Comparison of ENCODE assay signal across 8 cellular contexts in the genomic region with DNA sequence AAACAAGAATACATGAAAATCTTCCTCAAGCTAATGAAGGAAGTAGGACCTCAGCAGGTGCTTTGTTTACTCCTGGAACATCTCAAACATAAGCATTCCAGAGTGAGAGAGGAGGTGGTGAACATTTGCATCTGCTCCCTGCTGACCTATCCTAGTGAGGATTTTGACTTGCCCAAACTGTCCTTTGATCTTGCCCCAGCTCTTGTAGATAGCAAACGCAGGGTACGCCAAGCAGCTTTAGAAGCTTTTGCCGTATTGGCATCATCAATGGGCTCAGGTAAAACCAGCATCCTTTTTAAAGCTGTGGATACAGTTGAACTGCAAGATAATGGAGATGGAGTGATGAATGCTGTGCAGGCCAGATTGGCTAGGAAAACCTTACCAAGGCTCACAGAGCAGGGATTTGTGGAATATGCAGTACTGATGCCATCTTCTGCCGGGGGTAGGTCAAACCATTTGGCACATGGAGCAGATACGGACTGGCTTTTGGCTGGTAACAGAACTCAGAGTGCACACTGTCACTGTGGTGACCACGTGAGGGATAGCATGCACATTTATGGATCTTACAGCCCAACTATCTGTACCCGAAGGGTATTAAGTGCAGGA. TPM values are rescaled to one million over a fixed set of nuclear protein-coding genes. Genes with fewer than 3 reads are reported as not detected.
DNase-seq lines count a peak whose midpoint lies in the region; ATAC-seq and TF ChIP-seq lines count a peak whose summit lies in the region.

No MANE protein-coding gene starts in this region.

- H3K36me3 ChIP-seq in BJ (ENCODE audit: control insufficient read depth, insufficient read depth, low read length) (no peaks in the 10 kb centered on the region), brain microvascular endothelial cell (replicated peaks) (no peaks in the 10 kb centered on the region)

- DNase-seq in BJ (ENCODE audit: low read depth) (no peak), HEK293T (ENCODE audit: extremely low spot score) (no peak), brain microvascular endothelial cell (no peak), lower leg skin (ENCODE audit: low spot score in 2 of 2) (no peak), NOMO-1 (lab: John Stamatoyannopoulos, UW; ENCODE audit: unreplicated experiment in 2 of 2) (no peak)

- WGBS in lower leg skin, 2 donors = 14 to 31% methylated on average over 7 of the region's 7 CpGs

- no peaks in the 10 kb centered on the region for H3K27me3 ChIP-seq in BJ (ENCODE audit: control insufficient read depth, insufficient read depth, low read length)
- no peaks in the 10 kb centered on the region for H3K27me3 ChIP-seq in brain microvascular endothelial cell (replicated peaks)

- TF ChIP-seq CTCF in BJ (IDR thresholded peaks at IDR 0.05; ENCODE audit: insufficient read depth, low read depth, low read length) (no peak), brain microvascular endothelial cell (IDR thresholded peaks at IDR 0.05; ENCODE audit: low read depth, low read length, missing control alignments) (no peak), lower leg skin (IDR thresholded peaks at IDR 0.05) (no peak)

- H3K27ac ChIP-seq in brain microvascular endothelial cell = no peak overlapping the region

- POLR2A ChIA-PET in BJ (lab: Charles Lee) (no interaction called here), HEK293T (lab: Yijun Ruan, JAX) (interaction anchor here (2.6 to 5.3 kb wide), 3 partner anchors 17 to 171 kb away, joined by 11 to 32 read pairs (median 21); a partner anchor contains a TSS)

- intact Hi-C loops in lower leg skin (cut with DNase I; ENCODE audit: low total_unique reads) = no loop called here

- H3K4me3 ChIP-seq in BJ (ENCODE audit: low read depth, low read length) = peak overlapping the region; percentile 68
- H3K4me3 ChIP-seq in brain microvascular endothelial cell (ENCODE audit: low read depth, low read length) = peak overlapping the region; percentile 95
- peak overlapping the region; percentile 11 for H3K4me3 ChIP-seq in lower leg skin (ENCODE audit: low read depth, poor library complexity, severe bottlenecking)

- CTCF ChIA-PET in BJ (lab: Yijun Ruan, JAX) (interaction anchor here (0.8 to 4.2 kb wide), 4 partner anchors 13 to 289 kb away, joined by 3 to 28 read pairs (median 3); no protein-coding TSS in a partner anchor), HEK293T (lab: Yijun Ruan, JAX) (no interaction called here)

- no peak for ATAC-seq in GM21528 (IDR thresholded peaks at IDR 0.05; ENCODE audit: low FRiP score, unreplicated experiment)
- ATAC-seq in HG03039 (IDR thresholded peaks at IDR 0.05; ENCODE audit: unreplicated experiment) = no peak
- ATAC-seq in HG03045 (IDR thresholded peaks at IDR 0.05; ENCODE audit: unreplicated experiment) = no peak

- no peak for TF ChIP-seq POLR2A in lower leg skin (IDR thresholded peaks at IDR 0.05)

- in situ Hi-C loops in brain microvascular endothelial cell (cut with HindIII; ENCODE audit: low pct_ligation_motif_present, low sequenced_read_pairs) = no loop called here

TF ChIP-seq in HEK293T, 16 proteins besides CTCF, POLR2A, EP300 and RAD21:
- no peak for TF ChIP-seq SUZ12 (IDR thresholded peaks at IDR 0.05)
- TF ChIP-seq SP1 (IDR thresholded peaks at IDR 0.05) = no peak
- TF ChIP-seq TARDBP (IDR thresholded peaks at IDR 0.05) = no peak
- TF ChIP-seq ARNT (IDR thresholded peaks at IDR 0.05) = no peak
- TF ChIP-seq L3MBTL2 (conservative IDR thresholded peaks at IDR 0.05) = peak; percentile 30; the same call in 1 of the 2 replicates
- no peak for TF ChIP-seq FOXA1 (IDR thresholded peaks at IDR 0.05)

RNA-seq across cellular contexts. Expression of a gene that starts 1.9 kb away (rescaled TPM):
- polyA plus RNA-seq in BJ (2011; rRNA removed) = 5.4 and 10.3 TPM in 2 replicates
- 11.7 and 16.1 TPM in 2 replicates for polyA minus RNA-seq in BJ (2011; rRNA and poly(A)+ RNA removed)
- total RNA-seq in lower leg skin = 10 to 100 TPM in 3 of 4 donors, 1 to 10 TPM in 1; 9.9 to 19.5 (median 16.8) TPM

RNA-seq across cellular contexts. Expression of a gene that starts 2.1 kb away (rescaled TPM):
- polyA plus RNA-seq in BJ (2011; rRNA removed) = 3.0 and 5.7 TPM in 2 replicates
- 10.8 and 13.5 TPM in 2 replicates for polyA minus RNA-seq in BJ (2011; rRNA and poly(A)+ RNA removed)
- total RNA-seq in lower leg skin = 10 to 100 TPM; 10.6 to 12.1 (median 11.0) TPM

Comparison
In these comparisons a context has a peak if more than half of its experiments do, and no peak if none do; other contexts are left out.
1. H3K4me3 ChIP-seq: peak in every context shown above with its lines; median percentile 95 in brain microvascular endothelial cell; 68 in BJ; 11 in lower leg skin.